8 cellular contexts compared by ENCODE assay signal in genomic region chr19:57477191-57478008, GRCh38. TPM values are rescaled to one million over a fixed set of nuclear protein-coding genes. Genes with fewer than 3 reads are reported as not detected.
A peak's percentile ranks its signal among the peaks of the same experiment; 100 is the strongest.
DNase-seq lines count a peak whose midpoint lies in the region; ATAC-seq and TF ChIP-seq lines count a peak whose summit lies in the region.

Gene ZNF772, minus strand, starts transcription at chr19:57477566. Its CDS starts 257 bp downstream, at chr19:57477309.

- peaks cover 3% of the 10 kb centered on the region for H3K79me2 ChIP-seq in trophoblast cell (ENCODE audit: control insufficient read depth, insufficient read depth, low read length, poor library complexity)

- peak in 1 of 2 donors; percentile 60 for TF ChIP-seq EP300 in tibial nerve (IDR thresholded peaks at IDR 0.05)

- peaks cover 13% of the 10 kb centered on the region for H3K9me3 ChIP-seq in HEK293 (ENCODE audit: control insufficient read depth, insufficient read depth, low read depth, low read length)
- H3K9me3 ChIP-seq in adipocyte (ENCODE audit: control insufficient read depth, low read length), result peaks cover 42% of the 10 kb centered on the region
- H3K9me3 ChIP-seq in heart left ventricle, result peaks cover 0 to 63% (median 36%) of the 10 kb centered on the region in 12 donors
- peaks cover 29% of the 10 kb centered on the region for H3K9me3 ChIP-seq in trophoblast cell (ENCODE audit: insufficient read depth, low read depth, low read length)
- H3K9me3 ChIP-seq in tibial nerve, result peaks cover 11 to 63% (median 27%) of the 10 kb centered on the region in 4 donors

- H2BK120ac ChIP-seq in trophoblast cell (ENCODE audit: insufficient read depth, low read length, poor library complexity), result no peak within 1 kb of the TSS

- H3K36me3 ChIP-seq in GM06990 (ENCODE audit: control insufficient read depth, insufficient read depth, low read length) (peaks cover 9% of the 10 kb centered on the region), HEK293 (ENCODE audit: control insufficient read depth in 2 of 2, insufficient read depth in 1 of 2, low read length in 2 of 2) (peaks cover 5 to 42% of the 10 kb centered on the region in 2 experiments; a peak in 2 of 3 replicates), adipocyte (ENCODE audit: control insufficient read depth, insufficient read depth, low read length, severe bottlenecking) (peaks cover 40% of the 10 kb centered on the region), heart left ventricle (peaks cover 7 to 41% (median 29%) of the 10 kb centered on the region in 9 donors), trophoblast cell (ENCODE audit: control insufficient read depth in 1 of 2, insufficient read depth in 2 of 2, low read length in 2 of 2) (peaks cover 22 to 34% of the 10 kb centered on the region in 2 experiments), tibial nerve (peaks cover 0 to 40% (median 12%) of the 10 kb centered on the region in 3 donors)

- peak within 1 kb of the TSS; percentile 69 for H3K14ac ChIP-seq in trophoblast cell (ENCODE audit: low read length)

- H3K4me3 ChIP-seq in GM06990 (replicated peaks; ENCODE audit: low read depth, low read length) (peak within 1 kb of the TSS; percentile 84), HEK293 (ENCODE audit: low read depth, low read length) (peak within 1 kb of the TSS; percentile 63), adipocyte (ENCODE audit: low read length) (peak within 1 kb of the TSS; percentile 90), heart left ventricle (peak within 1 kb of the TSS; percentile 45 to 93 (median 70)), trophoblast cell (ENCODE audit: low read depth, low read length) (peak within 1 kb of the TSS; percentile 94), tibial nerve (peak within 1 kb of the TSS; percentile 54 to 66 (median 63))

- TF ChIP-seq CTCF in GM06990 (IDR thresholded peaks at IDR 0.05; ENCODE audit: insufficient read depth, low read length, poor library complexity, severe bottlenecking) (peak; percentile 57), HEK293 (tag by site-specific recombination; IDR thresholded peaks at IDR 0.05) (peak; percentile 87), heart left ventricle (IDR thresholded peaks at IDR 0.05) (peak; percentile 5 to 93 (median 68)), tibial nerve (IDR thresholded peaks at IDR 0.05) (peak in 4 of 5 experiments; percentile 7 to 45 (median 34))

- H3K18ac ChIP-seq in trophoblast cell (ENCODE audit: low read length), result peak within 1 kb of the TSS; percentile 15

- TF ChIP-seq POLR2A in heart left ventricle (IDR thresholded peaks at IDR 0.05) (no peak), tibial nerve (IDR thresholded peaks at IDR 0.05) (no peak)

- H3K79me1 ChIP-seq in trophoblast cell (ENCODE audit: low read length), result peaks cover 3% of the 10 kb centered on the region

- H3K23ac ChIP-seq in trophoblast cell (ENCODE audit: low read length), result no peak within 1 kb of the TSS

- H3K27me3 ChIP-seq in GM06990 (replicated peaks; ENCODE audit: control insufficient read depth, insufficient read depth, low read length) (no peaks in the 10 kb centered on the region), adipocyte (replicated peaks; ENCODE audit: control insufficient read depth, insufficient read depth, low read length) (no peaks in the 10 kb centered on the region), heart left ventricle (no peaks in the 10 kb centered on the region), trophoblast cell (ENCODE audit: insufficient read depth, low read length) (no peaks in the 10 kb centered on the region), tibial nerve (no peaks in the 10 kb centered on the region)

- H4K12ac ChIP-seq in trophoblast cell (ENCODE audit: low read depth, low read length), result peak within 1 kb of the TSS; percentile 90

- H3K4ac ChIP-seq in trophoblast cell (ENCODE audit: low read depth, low read length), result peak within 1 kb of the TSS; percentile 47

- H2BK5ac ChIP-seq in trophoblast cell (ENCODE audit: low read depth, low read length, poor library complexity), result peak within 1 kb of the TSS; percentile 10

- H4K91ac ChIP-seq in trophoblast cell (ENCODE audit: low read depth, low read length), result peak within 1 kb of the TSS; percentile 73

- intact Hi-C loops in heart left ventricle (cut with DNase I), result loop anchor here in 1 of 10 donors (2.0 kb wide), 1 partner anchor 43 kb away; the partner anchor contains the start of gene ZNF749

- DNase-seq in GM06990 (ENCODE audit: extremely low read depth, insufficient read length) (peak; percentile 82), MV-4-11 (lab: John Stamatoyannopoulos, UW) (peak; percentile 99), SW 1271 (lab: John Stamatoyannopoulos, UW) (peak; percentile 89 to 92), adipocyte (ENCODE audit: low read depth) (peak; percentile 99), heart left ventricle (peak; percentile 89 to 96 (median 96)), trophoblast cell (peak; percentile 87 to 97), tibial nerve (ENCODE audit: low spot score in 2 of 2) (peak; percentile 47 to 88)

- CTCF ChIA-PET in HEK293 (lab: Yijun Ruan, JAX), result interaction anchor here (0.6 to 1.5 kb wide), 15 partner anchors 9 to 1357 kb away, joined by 3 to 10 read pairs (median 3); partner anchors contain the start of genes ZNF419 and ZNF549

- H3K27ac ChIP-seq in HEK293 (ENCODE audit: extremely low read depth, low read depth, low read length) (peak within 1 kb of the TSS; percentile 65), heart left ventricle (peak within 1 kb of the TSS; percentile 73 to 94 (median 85)), trophoblast cell (ENCODE audit: low read depth, low read length) (peak within 1 kb of the TSS; percentile 40), tibial nerve (peak within 1 kb of the TSS; percentile 45 to 81 (median 72))

- H3K9ac ChIP-seq in adipocyte (ENCODE audit: low read length), result peak within 1 kb of the TSS; percentile 86
- H3K9ac ChIP-seq in trophoblast cell (ENCODE audit: low read length), result peak within 1 kb of the TSS; percentile 90

- H2AK5ac ChIP-seq in trophoblast cell (ENCODE audit: low read length), result no peak within 1 kb of the TSS

- H2AFZ ChIP-seq in trophoblast cell (ENCODE audit: insufficient read depth, low read length, poor library complexity), result peak within 1 kb of the TSS; percentile 86

- peak within 1 kb of the TSS; percentile 68 for H3K4me2 ChIP-seq in trophoblast cell (ENCODE audit: low read length)

- peak within 1 kb of the TSS; percentile 85 for H4K8ac ChIP-seq in trophoblast cell (ENCODE audit: low read depth, low read length)

- peak; percentile 99 to 100 (median 100) for ATAC-seq in heart left ventricle

- no peaks in the 10 kb centered on the region; the same call in 1 of the 2 replicates for H3K4me1 ChIP-seq in HEK293 (ENCODE audit: control insufficient read depth, insufficient read depth, low read length)
- H3K4me1 ChIP-seq in adipocyte (ENCODE audit: control insufficient read depth, insufficient read depth, low read length), result peaks cover 9% of the 10 kb centered on the region
- peaks cover 0 to 15% (median 5%) of the 10 kb centered on the region in 12 donors for H3K4me1 ChIP-seq in heart left ventricle
- H3K4me1 ChIP-seq in trophoblast cell (ENCODE audit: control insufficient read depth in 1 of 2, insufficient read depth in 2 of 2, low read length in 2 of 2), result peaks cover 0 to 6% of the 10 kb centered on the region in 2 experiments
- H3K4me1 ChIP-seq in tibial nerve, result peaks cover 0 to 6% (median 0%) of the 10 kb centered on the region in 4 donors

- H2BK12ac ChIP-seq in trophoblast cell (ENCODE audit: low read length), result no peak within 1 kb of the TSS

- POLR2A ChIA-PET in HEK293 (lab: Yijun Ruan, JAX), result interaction anchor here (0.5 to 1.8 kb wide), 5 partner anchors 9 to 409 kb away, joined by 3 to 10 read pairs (median 6); partner anchors contain the start of genes ZNF419 and ZNF773

- 5 to 9% (median 7%) methylated on average over 23 to 38 of the region's 38 CpGs for WGBS in heart left ventricle, 4 donors
- no CpG with 5 or more reads among the region's 38 CpGs for WGBS in trophoblast cell (ENCODE audit: extremely low coverage, insufficient coverage, insufficient read length)
- 5% methylated on average over 30 to 36 of the region's 38 CpGs for WGBS in tibial nerve, 2 donors

TF ChIP-seq in HEK293, 187 proteins besides CTCF, POLR2A, EP300 and RAD21 (continues in another document):
- TF ChIP-seq ZNF19 (tag by site-specific recombination; IDR thresholded peaks at IDR 0.05; ENCODE audit: low read depth) (no peak), ZFP3 (tag by site-specific recombination; IDR thresholded peaks at IDR 0.05; ENCODE audit: low read depth) (no peak), ZNF580 (tag by site-specific recombination; IDR thresholded peaks at IDR 0.05) (no peak), ZBTB17 (tag by site-specific recombination; IDR thresholded peaks at IDR 0.05) (peak; percentile 72), HIC1 (tag by site-specific recombination; IDR thresholded peaks at IDR 0.05) (peak; percentile 74; the same call in 1 of the 2 replicates), GFI1B (tag by site-specific recombination; IDR thresholded peaks at IDR 0.05) (no peak)

RNA-seq across cellular contexts. Expression of gene ZNF772, which starts in this region (rescaled TPM):
- total RNA-seq in heart left ventricle (10 to 100 TPM; 15.7 to 30.1 (median 24.1) TPM), tibial nerve (10 to 100 TPM in 3 of 4 donors, 1 to 10 TPM in 1; 9.3 to 19.2 (median 13.6) TPM)
- 1 to 10 TPM; 4.2 to 9.1 TPM for polyA plus RNA-seq in heart left ventricle
- polyA plus RNA-seq in trophoblast cell (2013), result 5.3 and 6.2 TPM in 2 replicates

Comparison
In these comparisons a context has a peak if more than half of its experiments do, and no peak if none do; other contexts are left out.
1. Peak in every context shown above with its lines: DNase-seq, ATAC-seq, H3K4me3 ChIP-seq and H3K27ac ChIP-seq.
2. CTCF ChIP-seq: peak in every context shown above with its lines; median percentile 87 in HEK293; 68 in heart left ventricle; 57 in GM06990; 34 in tibial nerve.